ENCODE assay signal across 8 cellular contexts in the genomic region with DNA sequence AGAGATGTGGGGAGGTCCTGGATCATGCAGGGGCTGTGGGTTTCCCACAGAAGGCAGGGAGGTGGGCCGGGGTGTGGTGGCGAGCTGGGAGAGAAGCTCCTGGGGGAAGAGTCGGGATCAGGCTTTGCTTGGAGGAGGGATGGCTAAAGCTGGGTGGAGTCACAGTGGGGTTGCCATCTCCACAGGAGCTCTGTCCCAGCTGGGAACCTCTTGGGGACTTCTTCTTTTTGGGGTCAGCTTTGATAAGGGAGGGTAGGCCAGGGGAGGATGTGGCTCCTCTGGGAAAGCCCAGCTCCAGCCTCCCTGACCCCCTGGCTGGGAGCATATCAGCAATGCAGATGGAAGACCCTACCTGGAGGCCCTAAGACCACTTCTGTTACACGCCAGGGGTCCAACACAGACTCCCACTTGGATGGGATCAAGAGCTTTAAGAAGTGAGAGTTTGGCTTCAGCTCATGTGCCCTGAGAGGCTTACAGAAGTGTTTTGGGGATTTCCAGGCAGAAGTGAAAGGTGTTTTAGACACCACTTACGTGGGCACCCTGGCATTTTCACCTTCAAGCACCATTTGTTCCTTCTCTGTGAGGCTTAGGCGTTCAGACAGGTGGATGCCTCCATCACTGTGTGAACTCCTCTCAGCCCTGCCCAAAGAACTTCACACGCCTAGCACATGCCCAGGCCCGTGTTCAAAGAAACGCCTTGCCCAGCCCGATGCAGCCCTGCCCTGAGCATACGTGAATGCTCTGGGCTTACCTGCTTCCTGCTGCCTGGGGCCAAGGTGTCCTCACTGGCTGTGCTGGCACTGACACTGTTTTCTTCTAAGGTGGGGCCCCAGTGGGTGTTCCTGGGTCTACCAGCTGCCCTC. TPM values are rescaled to one million over a fixed set of nuclear protein-coding genes. Genes with fewer than 3 reads are reported as not detected.
DNase-seq lines count a peak whose midpoint lies in the region; ATAC-seq and TF ChIP-seq lines count a peak whose summit lies in the region.

No MANE protein-coding gene starts in this region.

- no peaks in the 10 kb centered on the region for H3K27me3 Mint-ChIP-seq in activated T-cell treated with anti-CD3 and anti-CD28 coated beads, Interleukin-2, amount 50 U/mL, for 24 hours

- 55 to 68% methylated on average over 11 of the region's 11 CpGs for WGBS in esophagus, 2 donors

- H3K27ac Mint-ChIP-seq in activated T-cell treated with anti-CD3 and anti-CD28 coated beads, Interleukin-2, amount 50 U/mL, for 24 hours, result peak overlapping the region; percentile 77

- no peak overlapping the region for H3K4me3 Mint-ChIP-seq in activated T-cell treated with anti-CD3 and anti-CD28 coated beads, Interleukin-2, amount 50 U/mL, for 24 hours

- H3K36me3 ChIP-seq in esophagus (ENCODE audit: control insufficient read depth in 2 of 2, insufficient read depth in 2 of 2, low read length in 1 of 2) (peaks cover 0 to 20% of the 10 kb centered on the region in 2 donors), upper lobe of right lung (no peaks in the 10 kb centered on the region), BE2C (no peaks in the 10 kb centered on the region)

- peaks cover 25% of the 10 kb centered on the region for H3K4me1 Mint-ChIP-seq in activated T-cell treated with anti-CD3 and anti-CD28 coated beads, Interleukin-2, amount 50 U/mL, for 24 hours (ENCODE audit: low read depth)

- no peak for TF ChIP-seq POLR2A in erythroblast (IDR thresholded peaks at IDR 0.05; ENCODE audit: low read length)

- peak; percentile 70 for ATAC-seq in HG03460 (IDR thresholded peaks at IDR 0.05; ENCODE audit: unreplicated experiment)
- ATAC-seq in upper lobe of right lung, result peak; percentile 51

- H3K36me3 Mint-ChIP-seq in activated T-cell treated with anti-CD3 and anti-CD28 coated beads, Interleukin-2, amount 50 U/mL, for 24 hours (ENCODE audit: low read depth), result peaks cover 83% of the 10 kb centered on the region

- peak overlapping the region; percentile 85 to 97 for H3K27ac ChIP-seq in esophagus (ENCODE audit: low read depth in 2 of 2, low read length in 1 of 2)
- peak overlapping the region; percentile 18 for H3K27ac ChIP-seq in upper lobe of right lung

- H3K9me3 ChIP-seq in esophagus (ENCODE audit: control insufficient read depth in 2 of 2, insufficient read depth in 1 of 2, low read depth in 1 of 2, low read length in 1 of 2) (no peaks in the 10 kb centered on the region), upper lobe of right lung (no peaks in the 10 kb centered on the region), BE2C (no peaks in the 10 kb centered on the region)

- no peaks in the 10 kb centered on the region for H3K9me3 Mint-ChIP-seq in activated T-cell treated with anti-CD3 and anti-CD28 coated beads, Interleukin-2, amount 50 U/mL, for 24 hours

- H3K4me3 ChIP-seq in esophagus (ENCODE audit: low read depth in 1 of 2, low read length in 2 of 2) (no peak overlapping the region), upper lobe of right lung (no peak overlapping the region), BE2C (ENCODE audit: low read depth, low read length) (no peak overlapping the region)

- intact Hi-C loops in upper lobe of right lung (cut with DNase I), result no loop called here

- peak; percentile 28 for DNase-seq in activated T-cell treated with anti-CD3 and anti-CD28 coated beads, Interleukin-2, amount 50 U/mL, for 24 hours
- DNase-seq in activated T-cell treated with anti-CD3 and anti-CD28 coated beads for 4 hours, result no peak
- no peak for DNase-seq in upper lobe of right lung
- DNase-seq in erythroblast (lab: John Stamatoyannopoulos, UW), result no peak
- no peak for DNase-seq in BE2C
- DNase-seq in Kasumi-1 (lab: John Stamatoyannopoulos, UW), result no peak

- peaks cover 3 to 17% of the 10 kb centered on the region in 2 donors for H3K4me1 ChIP-seq in esophagus (ENCODE audit: control insufficient read depth in 2 of 2, insufficient read depth in 2 of 2, low read length in 1 of 2)
- peaks cover 8% of the 10 kb centered on the region for H3K4me1 ChIP-seq in upper lobe of right lung
- peaks cover 3% of the 10 kb centered on the region; the same call in 1 of the 2 replicates for H3K4me1 ChIP-seq in BE2C

- TF ChIP-seq CTCF in upper lobe of right lung (IDR thresholded peaks at IDR 0.05), result no peak
- TF ChIP-seq CTCF in BE2C (IDR thresholded peaks at IDR 0.05; ENCODE audit: low read depth, low read length), result no peak

- H3K27me3 ChIP-seq in esophagus (ENCODE audit: control insufficient read depth in 1 of 2, insufficient read depth in 2 of 2, low read length in 2 of 2), result no peaks in the 10 kb centered on the region
- H3K27me3 ChIP-seq in upper lobe of right lung, result no peaks in the 10 kb centered on the region
- H3K27me3 ChIP-seq in BE2C, result no peaks in the 10 kb centered on the region

RNA-seq across cellular contexts. Expression of a gene that starts 33.7 kb away (rescaled TPM):
- polyA plus RNA-seq in esophagus, result 10 to 100 TPM in 1 of 2 donors, 1 to 10 TPM in 1; 4.3 to 11.9 TPM
- 11.6 TPM for total RNA-seq in upper lobe of right lung
- 11.3 TPM for polyA plus RNA-seq in BE2C (2012; ENCODE audit: insufficient read depth, insufficient read length, low read depth)

RNA-seq across cellular contexts. Expression of a gene that starts 52.2 kb away (rescaled TPM):
- polyA plus RNA-seq in esophagus, result 10 to 100 TPM; 19.6 to 32.6 TPM
- 50.0 TPM for total RNA-seq in upper lobe of right lung
- 5.2 TPM for polyA plus RNA-seq in BE2C (2012; ENCODE audit: insufficient read depth, insufficient read length, low read depth)
